Comparison of ENCODE assay signal across 30 cellular contexts in genomic region chr3:12973827-12974226, GRCh38.
DNase-seq lines count a peak whose midpoint lies in the region; ATAC-seq lines count a peak whose summit lies in the region.
"Had no signal": no experiment of that assay in that cellular context is flagged by ENCODE, and none has a peak within 500 bp of the region (broad histone marks: within the 10 kb centered on the region; RNA-seq: fewer than 3 reads in every experiment).

No MANE protein-coding gene starts in this region.

- DNase-seq in CD8-positive, alpha-beta memory T cell = no peak
- DNase-seq in central memory CD8-positive, alpha-beta T cell (ENCODE audit: low spot score in 2 of 2) = no peak
- DNase-seq in SKM-1 (lab: John Stamatoyannopoulos, UW; ENCODE audit: unreplicated experiment) = no peak
- no peak for DNase-seq in caudate nucleus (lab: John Stamatoyannopoulos, UW)
- DNase-seq in left colon = no peak
- DNase-seq in NCI-H2029 (lab: John Stamatoyannopoulos, UW) = no peak
- DNase-seq: activated CD4-positive, alpha-beta T cell treated with anti-CD3 and anti-CD28 coated beads for 36 hours; activated CD8-positive, alpha-beta memory T cell treated with anti-CD3 and anti-CD28 coated beads for 24 hours; activated naive CD4-positive, alpha-beta T cell treated with anti-CD3 and anti-CD28 coated beads for 36 hours; activated T-cell treated with anti-CD3 and anti-CD28 coated beads, Interleukin-2, amount 50 U/mL, for 4 hours; brain microvascular endothelial cell; foreskin keratinocyte; heart right ventricle; KBM-7; left cardiac atrium; mesendoderm; naive thymus-derived CD4-positive, alpha-beta T cell; NCI-H146; NCI-H526; occipital lobe; stimulated activated CD4-positive, alpha-beta T cell treated with anti-CD3 and anti-CD28 coated beads, Interleukin-1b, Interleukin-23, amount 100 ng/mL, for 48 hours; stimulated activated naive CD4-positive, alpha-beta T cell had no signal

- peak overlapping the region in 2 of 7 donors; percentile 8 to 38 for H3K4me3 Mint-ChIP-seq in CD8-positive, alpha-beta memory T cell
- peak overlapping the region; percentile 51 for H3K4me3 Mint-ChIP-seq in central memory CD8-positive, alpha-beta T cell
- H3K4me3 Mint-ChIP-seq: activated CD4-positive, alpha-beta T cell treated with anti-CD3 and anti-CD28 coated beads for 36 hours; activated naive CD4-positive, alpha-beta T cell treated with anti-CD3 and anti-CD28 coated beads for 36 hours; activated T-cell treated with anti-CD3 and anti-CD28 coated beads, Interleukin-2, amount 50 U/mL, for 4 hours; naive thymus-derived CD4-positive, alpha-beta T cell had no signal

- no peaks in the 10 kb centered on the region for H3K27me3 Mint-ChIP-seq in CD8-positive, alpha-beta memory T cell
- H3K27me3 Mint-ChIP-seq in central memory CD8-positive, alpha-beta T cell = no peaks in the 10 kb centered on the region
- H3K27me3 Mint-ChIP-seq: activated CD4-positive, alpha-beta T cell treated with anti-CD3 and anti-CD28 coated beads for 36 hours; naive thymus-derived CD4-positive, alpha-beta T cell had no signal

- peaks cover 59 to 82% (median 67%) of the 10 kb centered on the region in 3 donors for H3K4me1 Mint-ChIP-seq in CD8-positive, alpha-beta memory T cell
- peaks cover 78% of the 10 kb centered on the region for H3K4me1 Mint-ChIP-seq in central memory CD8-positive, alpha-beta T cell

- H3K27ac Mint-ChIP-seq in CD8-positive, alpha-beta memory T cell = peak overlapping the region in 6 of 8 donors; percentile 38 to 68 (median 54)
- no peak overlapping the region for H3K27ac Mint-ChIP-seq in central memory CD8-positive, alpha-beta T cell (ENCODE audit: low read depth)
- H3K27ac Mint-ChIP-seq: activated CD4-positive, alpha-beta T cell treated with anti-CD3 and anti-CD28 coated beads for 36 hours; activated naive CD4-positive, alpha-beta T cell treated with anti-CD3 and anti-CD28 coated beads for 36 hours had no signal

- CTCF ChIA-PET in CD8-positive, alpha-beta memory T cell (lab: Charles Lee) = interaction anchor here (0.9 to 2.6 kb wide), 4 partner anchors 10 to 21 kb away, joined by 3 to 14 read pairs (median 4); no protein-coding TSS in a partner anchor

- no peaks in the 10 kb centered on the region for H3K36me3 ChIP-seq in CD8-positive, alpha-beta memory T cell (ENCODE audit: insufficient read depth, low read length)
- H3K36me3 ChIP-seq: brain microvascular endothelial cell, HAP-1, SJSA1, thoracic aorta, vagina had no signal

- ATAC-seq in GM18868 (IDR thresholded peaks at IDR 0.05; ENCODE audit: unreplicated experiment) (peak; percentile 66), HG02798 (IDR thresholded peaks at IDR 0.05; ENCODE audit: poor library complexity, unreplicated experiment) (peak; percentile 46), left colon (no peak)
- peak; percentile 50 for ATAC-seq in central memory CD8-positive, alpha-beta T cell (replicated peaks; ENCODE audit: extremely low read depth, poor library complexity, severe bottlenecking)
- ATAC-seq: A549; activated CD4-positive, alpha-beta T cell treated with anti-CD3 and anti-CD28 coated beads for 36 hours; activated T-cell treated with anti-CD3 and anti-CD28 coated beads, Interleukin-2, amount 50 U/mL, for 4 hours; foreskin keratinocyte had no signal

- H3K4me3 ChIP-seq in CD8-positive, alpha-beta memory T cell (ENCODE audit: low read length) = no peak overlapping the region
- H3K4me3 ChIP-seq: A549, HAP-1, heart right ventricle, SJSA1, skin epidermis, thoracic aorta, vagina had no signal

- peaks cover 0 to 49% (median 1%) of the 10 kb centered on the region in 3 donors for H3K36me3 Mint-ChIP-seq in CD8-positive, alpha-beta memory T cell
- peaks cover 21% of the 10 kb centered on the region for H3K36me3 Mint-ChIP-seq in central memory CD8-positive, alpha-beta T cell (ENCODE audit: insufficient read depth)

- H3K27me3 ChIP-seq in CD8-positive, alpha-beta memory T cell (ENCODE audit: insufficient read depth, low read length, poor library complexity, severe bottlenecking) = no peaks in the 10 kb centered on the region
- H3K27me3 ChIP-seq: brain microvascular endothelial cell, heart right ventricle, SJSA1, vagina had no signal

- intact Hi-C loops in left colon (cut with DNase I, micrococcal nuclease) = no loop called here

- POLR2A ChIA-PET in CD8-positive, alpha-beta memory T cell (lab: Charles Lee) = no interaction called here

- no peaks in the 10 kb centered on the region for H3K9me3 Mint-ChIP-seq in CD8-positive, alpha-beta memory T cell
- H3K9me3 Mint-ChIP-seq in central memory CD8-positive, alpha-beta T cell = no peaks in the 10 kb centered on the region
- H3K9me3 Mint-ChIP-seq: activated naive CD4-positive, alpha-beta T cell treated with anti-CD3 and anti-CD28 coated beads for 36 hours; activated T-cell treated with anti-CD3 and anti-CD28 coated beads, Interleukin-2, amount 50 U/mL, for 4 hours had no signal

- no peak overlapping the region for H3K27ac ChIP-seq in CD8-positive, alpha-beta memory T cell (ENCODE audit: low read depth, low read length)
- no peak overlapping the region for H3K27ac ChIP-seq in caudate nucleus (ENCODE audit: low read depth, low read length)
- H3K27ac ChIP-seq: A549, brain microvascular endothelial cell, foreskin keratinocyte, SJSA1, skin epidermis, thoracic aorta, vagina had no signal

- H3K4me1 ChIP-seq in CD8-positive, alpha-beta memory T cell (ENCODE audit: insufficient read depth, low read length) = peaks cover 19% of the 10 kb centered on the region
- H3K4me1 ChIP-seq: A549, foreskin keratinocyte, HAP-1, SJSA1 had no signal

- no peaks in the 10 kb centered on the region for H3K9me3 ChIP-seq in CD8-positive, alpha-beta memory T cell (ENCODE audit: low read length)
- H3K9me3 ChIP-seq: A549, HAP-1, heart right ventricle, SJSA1, thoracic aorta, vagina had no signal
